Comparison of ENCODE assay signal across 17 cellular contexts in genomic region chr18:3655254-3655554, GRCh38.
DNase-seq lines count a peak whose midpoint lies in the region; ATAC-seq, FAIRE-seq and TF ChIP-seq lines count a peak whose summit lies in the region.
"Had no signal": no experiment of that assay in that cellular context is flagged by ENCODE, and none has a peak within 500 bp of the region (broad histone marks: within the 10 kb centered on the region; RNA-seq: fewer than 3 reads in every experiment).

No MANE protein-coding gene starts in this region.

- CTCF ChIA-PET in Panc1 (lab: Charles Lee): interaction anchor here (0.6 kb wide), 1 partner anchor 95 kb away, joined by 5 read pairs; no protein-coding TSS in a partner anchor

- 59 to 64% methylated on average over 4 to 5 of the region's 5 CpGs for WGBS in transverse colon (ENCODE audit: low coverage in 1 of 2), 2 donors

- intact Hi-C loops in Panc1 (cut with micrococcal nuclease; ENCODE audit: unreplicated experiment) (no loop called here), left lung (cut with DNase I) (no loop called here), transverse colon (cut with DNase I; ENCODE audit: low total_unique reads) (no loop called here)

- H3K36me3 Mint-ChIP-seq in activated naive CD8-positive, alpha-beta T cell: no peaks in the 10 kb centered on the region
- no peaks in the 10 kb centered on the region for H3K36me3 Mint-ChIP-seq in activated naive CD8-positive, alpha-beta T cell treated with anti-CD3 and anti-CD28 coated beads for 36 hours
- H3K36me3 Mint-ChIP-seq: naive B cell; stimulated activated memory B cell treated with anti-CD40 and anti-IgM and Interleukin-4, amounts not matched to agents 10 μg/mL and 1 μg/mL and 100 μg/mL, for 72 hours had no signal

- no peak for ATAC-seq in Panc1
- no peak for ATAC-seq in left lung
- ATAC-seq: left ventricle myocardium superior; stimulated activated memory B cell treated with anti-CD40 and anti-IgM and Interleukin-4, amounts not matched to agents 10 μg/mL and 1 μg/mL and 100 μg/mL, for 72 hours had no signal

- H3K27me3 ChIP-seq in Panc1 (ENCODE audit: control insufficient read depth, insufficient read depth, low read length) (no peaks in the 10 kb centered on the region), left lung (no peaks in the 10 kb centered on the region), transverse colon (no peaks in the 10 kb centered on the region)
- H3K27me3 ChIP-seq: ascending aorta had no signal

- POLR2A ChIA-PET in Panc1 (lab: Charles Lee): no interaction called here

- TF ChIP-seq POLR2A in transverse colon (IDR thresholded peaks at IDR 0.05) (no peak), H54 (IDR thresholded peaks at IDR 0.05; ENCODE audit: low read depth, low read length) (no peak)

- H3K4me3 ChIP-seq in Panc1 (ENCODE audit: low read depth in 2 of 2, low read length in 2 of 2) (no peak overlapping the region), left lung (no peak overlapping the region), transverse colon (no peak overlapping the region)
- H3K4me3 ChIP-seq: ascending aorta, prostate gland had no signal

- H3K27ac ChIP-seq in Panc1 (ENCODE audit: low read length) (peak overlapping the region; percentile 100), left lung (peak overlapping the region; percentile 0 to 20), transverse colon (peak overlapping the region; percentile 20 to 44 (median 34))
- H3K27ac ChIP-seq: ascending aorta, prostate gland had no signal

- H3K36me3 ChIP-seq in Panc1 (ENCODE audit: control insufficient read depth, insufficient read depth, low read length) (no peaks in the 10 kb centered on the region), left lung (no peaks in the 10 kb centered on the region), transverse colon (no peaks in the 10 kb centered on the region)
- H3K36me3 ChIP-seq: ascending aorta, prostate gland had no signal

- no peak for TF ChIP-seq EP300 in transverse colon (IDR thresholded peaks at IDR 0.05; ENCODE audit: low read depth)

- no peaks in the 10 kb centered on the region for H3K9me3 Mint-ChIP-seq in activated naive CD8-positive, alpha-beta T cell (ENCODE audit: low read depth)
- H3K9me3 Mint-ChIP-seq in activated naive CD8-positive, alpha-beta T cell treated with anti-CD3 and anti-CD28 coated beads for 36 hours: peaks cover 4% of the 10 kb centered on the region
- H3K9me3 Mint-ChIP-seq: naive B cell; stimulated activated memory B cell treated with anti-CD40 and anti-IgM and Interleukin-4, amounts not matched to agents 10 μg/mL and 1 μg/mL and 100 μg/mL, for 72 hours had no signal

- DNase-seq in activated naive CD8-positive, alpha-beta T cell treated with anti-CD3 and anti-CD28 coated beads for 36 hours: no peak
- DNase-seq in Panc1 (ENCODE audit: low read depth, low spot score) (no peak), left lung (no peak), transverse colon (no peak), DMS153 treated with DMSO at 0.1 percent for 48 hours (lab: John Stamatoyannopoulos, UW; ENCODE audit: unreplicated experiment) (no peak), NCI-H1436 (lab: John Stamatoyannopoulos, UW) (no peak), H54 (ENCODE audit: insufficient read length, low spot score) (no peak)
- DNase-seq: activated gamma-delta T cell, foreskin fibroblast, left ventricle myocardium superior, naive B cell, NCI-H187, T-helper 1 cell had no signal

- in situ Hi-C loops in Panc1 (cut with HindIII; ENCODE audit: low pct_unique_long_range_greater_than_20kb, low sequenced_read_pairs): no loop called here
- in situ Hi-C loops in transverse colon (cut with MboI; ENCODE audit: low pct_ligation_motif_present in 1 of 4, low pct_unique_long_range_greater_than_20kb in 1 of 4, low sequenced_read_pairs in 3 of 4): no loop called here

- FAIRE-seq in H54 (lab: Jason Lieb, UNC): no peak

- H3K4me1 ChIP-seq in Panc1 (ENCODE audit: control insufficient read depth, insufficient read depth, low read length) (peaks cover 54% of the 10 kb centered on the region), left lung (peaks cover 0 to 25% of the 10 kb centered on the region in 2 donors), transverse colon (peaks cover 0 to 29% (median 15%) of the 10 kb centered on the region in 4 donors)
- H3K4me1 ChIP-seq: prostate gland had no signal

- no peak for TF ChIP-seq CTCF in Panc1 (IDR thresholded peaks at IDR 0.05)
- TF ChIP-seq CTCF in left lung (IDR thresholded peaks at IDR 0.05): no peak
- TF ChIP-seq CTCF in transverse colon (IDR thresholded peaks at IDR 0.05): no peak

- H3K4me1 Mint-ChIP-seq in activated naive CD8-positive, alpha-beta T cell (ENCODE audit: low read depth): peaks cover 15% of the 10 kb centered on the region
- peaks cover 23% of the 10 kb centered on the region for H3K4me1 Mint-ChIP-seq in activated naive CD8-positive, alpha-beta T cell treated with anti-CD3 and anti-CD28 coated beads for 36 hours

- H3K9me3 ChIP-seq in Panc1 (ENCODE audit: control insufficient read depth, insufficient read depth, low read depth, low read length): peaks cover 6% of the 10 kb centered on the region; the same call in 1 of the 2 replicates
- no peaks in the 10 kb centered on the region for H3K9me3 ChIP-seq in left lung
- H3K9me3 ChIP-seq in transverse colon: no peaks in the 10 kb centered on the region
- H3K9me3 ChIP-seq: ascending aorta, prostate gland had no signal

- H3K27me3 Mint-ChIP-seq in activated naive CD8-positive, alpha-beta T cell: peaks cover 2% of the 10 kb centered on the region
- no peaks in the 10 kb centered on the region for H3K27me3 Mint-ChIP-seq in activated naive CD8-positive, alpha-beta T cell treated with anti-CD3 and anti-CD28 coated beads for 36 hours
- H3K27me3 Mint-ChIP-seq: naive B cell; stimulated activated memory B cell treated with anti-CD40 and anti-IgM and Interleukin-4, amounts not matched to agents 10 μg/mL and 1 μg/mL and 100 μg/mL, for 72 hours had no signal

- H3K4me3 Mint-ChIP-seq in activated naive CD8-positive, alpha-beta T cell: no peak overlapping the region
- H3K4me3 Mint-ChIP-seq in activated naive CD8-positive, alpha-beta T cell treated with anti-CD3 and anti-CD28 coated beads for 36 hours: no peak overlapping the region
- H3K4me3 Mint-ChIP-seq: naive B cell; stimulated activated memory B cell treated with anti-CD40 and anti-IgM and Interleukin-4, amounts not matched to agents 10 μg/mL and 1 μg/mL and 100 μg/mL, for 72 hours had no signal

- BruUV-seq in Panc1 (replicated peaks; lab: Mats Ljungman, UMichigan): no TSS peak

- peak overlapping the region; percentile 56 for H3K27ac Mint-ChIP-seq in activated naive CD8-positive, alpha-beta T cell
- H3K27ac Mint-ChIP-seq in activated naive CD8-positive, alpha-beta T cell treated with anti-CD3 and anti-CD28 coated beads for 36 hours: no peak overlapping the region
- H3K27ac Mint-ChIP-seq: stimulated activated memory B cell treated with anti-CD40 and anti-IgM and Interleukin-4, amounts not matched to agents 10 μg/mL and 1 μg/mL and 100 μg/mL, for 72 hours had no signal

Comparison
In these comparisons a context has a peak if more than half of its experiments do, and no peak if none do; other contexts are left out.
1. H3K27ac ChIP-seq: peak in every context shown above with its lines; median percentile 100 in Panc1; 34 in transverse colon; 10 in left lung.